In genomic region chr17:14784997-14785696, GRCh38 we compare ENCODE assay signal across 9 cellular contexts.
A peak's percentile ranks its signal among the peaks of the same experiment; 100 is the strongest.
DNase-seq lines count a peak whose midpoint lies in the region; ATAC-seq and TF ChIP-seq lines count a peak whose summit lies in the region.
"Had no signal": no experiment of that assay in that cellular context is flagged by ENCODE, and none has a peak within 500 bp of the region (broad histone marks: within the 10 kb centered on the region; RNA-seq: fewer than 3 reads in every experiment).

No MANE protein-coding gene starts in this region.

- no peaks in the 10 kb centered on the region for H3K4me1 Mint-ChIP-seq in CD4-positive, alpha-beta memory T cell

- CTCF ChIA-PET in CD4-positive, alpha-beta memory T cell (lab: Charles Lee; ENCODE audit: partially characterized antibody), result interaction anchor here (0.7 to 2.1 kb wide), 10 partner anchors 207 to 1196 kb away, joined by 3 to 10 read pairs (median 6); partner anchors contain the start of gene HS3ST3B1

- ATAC-seq in GM21390 (IDR thresholded peaks at IDR 0.05; ENCODE audit: unreplicated experiment), result peak; percentile 76
- ATAC-seq in HG03460 (IDR thresholded peaks at IDR 0.05; ENCODE audit: unreplicated experiment), result no peak

- no peaks in the 10 kb centered on the region for H3K9me3 Mint-ChIP-seq in CD4-positive, alpha-beta memory T cell

- H3K27me3 ChIP-seq in CD4-positive, alpha-beta memory T cell (ENCODE audit: insufficient read depth, low read length), result no peaks in the 10 kb centered on the region
- H3K27me3 ChIP-seq in transverse colon, result no peaks in the 10 kb centered on the region

- H3K27ac ChIP-seq in CD4-positive, alpha-beta memory T cell (ENCODE audit: low read depth, low read length), result no peak overlapping the region
- H3K27ac ChIP-seq in transverse colon, result no peak overlapping the region

- peaks cover 3 to 14% of the 10 kb centered on the region in 2 donors for H3K27me3 Mint-ChIP-seq in CD4-positive, alpha-beta memory T cell

- in situ Hi-C loops in transverse colon (cut with MboI; ENCODE audit: low pct_ligation_motif_present in 1 of 4, low pct_unique_long_range_greater_than_20kb in 1 of 4, low sequenced_read_pairs in 3 of 4), result no loop called here

- no peaks in the 10 kb centered on the region for H3K36me3 ChIP-seq in CD4-positive, alpha-beta memory T cell (ENCODE audit: insufficient read depth, low read length)
- no peaks in the 10 kb centered on the region for H3K36me3 ChIP-seq in transverse colon

- no peak overlapping the region for H3K27ac Mint-ChIP-seq in CD4-positive, alpha-beta memory T cell

- TF ChIP-seq CTCF in transverse colon (IDR thresholded peaks at IDR 0.05), result no peak

- H3K4me3 Mint-ChIP-seq in CD4-positive, alpha-beta memory T cell, result no peak overlapping the region

- POLR2A ChIA-PET in CD4-positive, alpha-beta memory T cell (lab: Charles Lee; ENCODE audit: partially characterized antibody), result interaction anchor here (0.9 kb wide), 1 partner anchor 483 kb away, joined by 3 read pairs; no protein-coding TSS in a partner anchor

- no peak for TF ChIP-seq POLR2A in transverse colon (IDR thresholded peaks at IDR 0.05)

- 64% methylated on average over 5 of the region's 5 CpGs; no CpG with 5 or more reads in 1 of the 2 donors for WGBS in transverse colon (ENCODE audit: low coverage in 1 of 2), 2 donors

- DNase-seq in CD4-positive, alpha-beta memory T cell, result peak in 4 of 5 donors; percentile 25 to 29 (median 28)
- peak; percentile 7 for DNase-seq in T follicular helper cell (ENCODE audit: low read depth)
- DNase-seq in germinal center (ENCODE audit: low spot score), result peak; percentile 57
- no peak for DNase-seq in NCI-H146 treated with DMSO at 0.1 percent for 48 hours (lab: John Stamatoyannopoulos, UW; ENCODE audit: unreplicated experiment)
- no peak for DNase-seq in activated CD8-positive, alpha-beta memory T cell treated with anti-CD3 and anti-CD28 coated beads for 24 hours
- no peak for DNase-seq in transverse colon
- DNase-seq: NCI-H146 had no signal

- intact Hi-C loops in CD4-positive, alpha-beta memory T cell (cut with micrococcal nuclease), result loop anchor here (1.0 to 2.0 kb wide), 2 partner anchors 484 to 1191 kb away; partner anchors contain the start of gene HS3ST3B1
- intact Hi-C loops in transverse colon (cut with DNase I; ENCODE audit: low total_unique reads), result no loop called here

- no peaks in the 10 kb centered on the region for H3K36me3 Mint-ChIP-seq in CD4-positive, alpha-beta memory T cell

- H3K4me1 ChIP-seq in CD4-positive, alpha-beta memory T cell (ENCODE audit: insufficient read depth, low read length), result no peaks in the 10 kb centered on the region
- no peaks in the 10 kb centered on the region for H3K4me1 ChIP-seq in transverse colon

- no peak for TF ChIP-seq EP300 in transverse colon (IDR thresholded peaks at IDR 0.05; ENCODE audit: low read depth)

- H3K4me3 ChIP-seq in CD4-positive, alpha-beta memory T cell (ENCODE audit: low read length in 2 of 2), result no peak overlapping the region
- H3K4me3 ChIP-seq in transverse colon, result no peak overlapping the region

- H3K9me3 ChIP-seq in CD4-positive, alpha-beta memory T cell (ENCODE audit: control insufficient read depth in 1 of 2, low read length in 2 of 2), result no peaks in the 10 kb centered on the region
- H3K9me3 ChIP-seq in transverse colon, result no peaks in the 10 kb centered on the region

Comparison
In these comparisons a context has a peak if more than half of its experiments do, and no peak if none do; other contexts are left out.
1. DNase-seq: peak in CD4-positive, alpha-beta memory T cell (4 of 5), T follicular helper cell (single experiment) and germinal center (single experiment); none in NCI-H146 treated with DMSO at 0.1 percent for 48 hours (single experiment), activated CD8-positive, alpha-beta memory T cell treated with anti-CD3 and anti-CD28 coated beads for 24 hours (single experiment) and transverse colon (single experiment).